21 cellular contexts compared by ENCODE assay signal in genomic region chr6:155150967-155151671, GRCh38.
"Had no signal": no experiment of that assay in that cellular context is flagged by ENCODE, and none has a peak within 500 bp of the region (broad histone marks: within the 10 kb centered on the region; RNA-seq: fewer than 3 reads in every experiment).

No MANE protein-coding gene starts in this region.

- H3K4me1 ChIP-seq: psoas muscle had no signal

- H3K27me3 ChIP-seq: esophagus squamous epithelium, gastroesophageal sphincter, neutrophil, stomach, transverse colon had no signal

- H3K27ac ChIP-seq: epithelial cell of prostate, esophagus squamous epithelium, gastroesophageal sphincter, neutrophil, psoas muscle, stomach, thoracic aorta, transverse colon had no signal

- DNase-seq: effector memory CD8-positive, alpha-beta T cell; esophagus squamous epithelium; foreskin fibroblast; glutamatergic neuron; islet precursor cell; mammary epithelial cell; naive thymus-derived CD4-positive, alpha-beta T cell; psoas muscle; retina; stimulated activated CD4-positive, alpha-beta T cell treated with anti-CD3 and anti-CD28 coated beads, Interleukin-2, amount 100 ng/mL, for 24 hours; stimulated activated CD4-positive, alpha-beta T cell treated with anti-CD3 and anti-CD28 coated beads, Interleukin-4, amount 100 ng/mL, for 4 hours; stimulated activated naive CD4-positive, alpha-beta T cell; stomach; substantia nigra; transverse colon had no signal

- H3K36me3 ChIP-seq: esophagus squamous epithelium, gastroesophageal sphincter, neutrophil, thoracic aorta, transverse colon had no signal

- ATAC-seq: effector memory CD8-positive, alpha-beta T cell; gastroesophageal sphincter; left lobe of liver; naive thymus-derived CD4-positive, alpha-beta T cell; psoas muscle; sciatic nerve had no signal

- H3K4me3 ChIP-seq: esophagus squamous epithelium, gastroesophageal sphincter, psoas muscle, stomach, thoracic aorta, transverse colon had no signal

- H3K9me3 ChIP-seq: esophagus squamous epithelium, gastroesophageal sphincter, neutrophil, psoas muscle, stomach, thoracic aorta, transverse colon had no signal
